8 cellular contexts compared by ENCODE assay signal in genomic region chr16:58198022-58198683, GRCh38. TPM values are rescaled to one million over a fixed set of nuclear protein-coding genes. Genes with fewer than 3 reads are reported as not detected.
DNase-seq lines count a peak whose midpoint lies in the region; ATAC-seq and TF ChIP-seq lines count a peak whose summit lies in the region.

Gene CSNK2A2 (minus strand): TSS chr16:58198106. CDS start chr16:58197736, 370 bp downstream.

- peaks cover 45% of the 10 kb centered on the region for H3K27me3 Mint-ChIP-seq in Calu3 (ENCODE audit: unreplicated experiment)
- peaks cover 12% of the 10 kb centered on the region for H3K27me3 Mint-ChIP-seq in activated T-helper 2 cell treated with anti-CD3 and anti-CD28 coated beads, Interferon-gamma antibody, Interleukin-2, Interleukin-4, amounts not matched to agents 10 μg/mL and 5 μg/mL and 100 μg/mL, durations not matched to agents 14 hours and 24 hours and 36 hours (ENCODE audit: low read depth)
- peaks cover 11% of the 10 kb centered on the region for H3K27me3 Mint-ChIP-seq in nephron (ENCODE audit: low read depth)

- ATAC-seq in GM21367 (IDR thresholded peaks at IDR 0.05; ENCODE audit: unreplicated experiment) = peak; percentile 80
- ATAC-seq in stimulated activated naive CD8-positive, alpha-beta T cell treated with anti-CD3 and anti-CD28 coated beads, Interleukin-15, Interleukin-2, amounts not matched to agents 100 U/mL and 50 U/mL, for 24 hours = peak; percentile 96

- DNase-seq in Calu3 (peak; percentile 86), HUDEP-2 (lab: John Stamatoyannopoulos, UW; ENCODE audit: unreplicated experiment in 76 of 76) (peak in 54 of 76 experiments; percentile 1 to 70 (median 48)), RKO (ENCODE audit: low spot score) (peak; percentile 80), fibroblast of peridontal ligament (ENCODE audit: extremely low read depth) (peak; percentile 50)
- DNase-seq in activated T-helper 2 cell treated with anti-CD3 and anti-CD28 coated beads, Interferon-gamma antibody, Interleukin-2, Interleukin-4, amounts not matched to agents 10 μg/mL and 5 μg/mL and 100 μg/mL, durations not matched to agents 14 hours and 24 hours and 36 hours (ENCODE audit: low spot score) = peak; percentile 63
- peak; percentile 83 for DNase-seq in stimulated activated naive CD8-positive, alpha-beta T cell treated with anti-CD3 and anti-CD28 coated beads, Interleukin-15, Interleukin-2, amounts not matched to agents 100 U/mL and 50 U/mL, for 24 hours

- H3K27ac Mint-ChIP-seq in Calu3 (ENCODE audit: unreplicated experiment) (peak within 1 kb of the TSS; percentile 85), nephron (peak within 1 kb of the TSS; percentile 59 to 73 (median 68))
- H3K27ac Mint-ChIP-seq in activated T-helper 2 cell treated with anti-CD3 and anti-CD28 coated beads, Interferon-gamma antibody, Interleukin-2, Interleukin-4, amounts not matched to agents 10 μg/mL and 5 μg/mL and 100 μg/mL, durations not matched to agents 14 hours and 24 hours and 36 hours = peak within 1 kb of the TSS; percentile 54

- peak within 1 kb of the TSS; percentile 93 for H3K4me3 Mint-ChIP-seq in Calu3 (ENCODE audit: low read depth, unreplicated experiment)
- peak within 1 kb of the TSS; percentile 84 for H3K4me3 Mint-ChIP-seq in activated T-helper 2 cell treated with anti-CD3 and anti-CD28 coated beads, Interferon-gamma antibody, Interleukin-2, Interleukin-4, amounts not matched to agents 10 μg/mL and 5 μg/mL and 100 μg/mL, durations not matched to agents 14 hours and 24 hours and 36 hours (ENCODE audit: low read depth)
- H3K4me3 Mint-ChIP-seq in nephron = peak within 1 kb of the TSS; percentile 90 to 94 (median 91)

- peaks cover 21% of the 10 kb centered on the region for H3K4me1 Mint-ChIP-seq in Calu3 (ENCODE audit: low read depth, unreplicated experiment)
- peaks cover 34% of the 10 kb centered on the region for H3K4me1 Mint-ChIP-seq in activated T-helper 2 cell treated with anti-CD3 and anti-CD28 coated beads, Interferon-gamma antibody, Interleukin-2, Interleukin-4, amounts not matched to agents 10 μg/mL and 5 μg/mL and 100 μg/mL, durations not matched to agents 14 hours and 24 hours and 36 hours (ENCODE audit: low read depth)
- peaks cover 20% of the 10 kb centered on the region for H3K4me1 Mint-ChIP-seq in nephron

- TF ChIP-seq CTCF in Calu3 (IDR thresholded peaks at IDR 0.05; ENCODE audit: unreplicated experiment) (peak; percentile 51), nephron (IDR thresholded peaks at IDR 0.05; ENCODE audit: unreplicated experiment in 3 of 3) (peak in 1 of 3 experiments; percentile 10)

- no TSS peak for BruUV-seq in Calu3 (replicated peaks; lab: Mats Ljungman, UMichigan)

- H3K36me3 Mint-ChIP-seq in Calu3 (ENCODE audit: insufficient read depth, unreplicated experiment) (peaks cover 38% of the 10 kb centered on the region), nephron (ENCODE audit: low read depth) (peaks cover 29% of the 10 kb centered on the region)
- H3K36me3 Mint-ChIP-seq in activated T-helper 2 cell treated with anti-CD3 and anti-CD28 coated beads, Interferon-gamma antibody, Interleukin-2, Interleukin-4, amounts not matched to agents 10 μg/mL and 5 μg/mL and 100 μg/mL, durations not matched to agents 14 hours and 24 hours and 36 hours (ENCODE audit: low read depth) = peaks cover 37% of the 10 kb centered on the region

- CTCF ChIA-PET in Calu3 (lab: Charles Lee) = no interaction called here

- no peaks in the 10 kb centered on the region for H3K9me3 Mint-ChIP-seq in Calu3 (ENCODE audit: low read depth, unreplicated experiment)
- H3K9me3 Mint-ChIP-seq in activated T-helper 2 cell treated with anti-CD3 and anti-CD28 coated beads, Interferon-gamma antibody, Interleukin-2, Interleukin-4, amounts not matched to agents 10 μg/mL and 5 μg/mL and 100 μg/mL, durations not matched to agents 14 hours and 24 hours and 36 hours = no peaks in the 10 kb centered on the region
- no peaks in the 10 kb centered on the region for H3K9me3 Mint-ChIP-seq in nephron

- intact Hi-C loops in Calu3 (cut with micrococcal nuclease; ENCODE audit: unreplicated experiment) = loop anchor here (10.0 kb wide), 1 partner anchor 107 kb away; no protein-coding TSS in a partner anchor
- intact Hi-C loops in activated T-helper 2 cell treated with anti-CD3 and anti-CD28 coated beads, Interferon-gamma antibody, Interleukin-2, Interleukin-4, amounts not matched to agents 10 μg/mL and 5 μg/mL and 100 μg/mL, durations not matched to agents 14 hours and 24 hours and 36 hours (cut with micrococcal nuclease) = loop anchor here (5.0 to 10.0 kb wide), 3 partner anchors 49 to 434 kb away; partner anchors contain the start of gene MMP15

RNA-seq across cellular contexts. Expression of gene CSNK2A2, which starts in this region (rescaled TPM):
- 81.6 and 85.9 TPM in 2 replicates for total RNA-seq in Calu3 (2022)
- total RNA-seq in activated T-helper 2 cell treated with anti-CD3 and anti-CD28 coated beads, Interferon-gamma antibody, Interleukin-2, Interleukin-4, amounts not matched to agents 10 μg/mL and 5 μg/mL and 100 μg/mL, durations not matched to agents 14 hours and 24 hours and 36 hours = 90.5 and 93.9 TPM in 2 replicates

Comparison
In these comparisons a context has a peak if more than half of its experiments do, and no peak if none do; other contexts are left out.
1. Peak in every context shown above with its lines: DNase-seq and ATAC-seq.